In genomic region chr14:103104389-103104653, GRCh38 we compare ENCODE assay signal across 1 cellular context.
TF ChIP-seq lines count a peak whose summit lies in the region.

No MANE protein-coding gene starts in this region.

TF ChIP-seq in H1, 55 proteins besides CTCF, POLR2A, EP300 and RAD21:
- no peak for TF ChIP-seq SIRT6 (IDR thresholded peaks at IDR 0.05; ENCODE audit: low read length)
- peak; percentile 58 for TF ChIP-seq EZH2 (IDR thresholded peaks at IDR 0.05; ENCODE audit: low read depth, low read length, severe bottlenecking)
- no peak for TF ChIP-seq ATF3 (IDR thresholded peaks at IDR 0.05; ENCODE audit: insufficient read depth, low read depth, low read length)
